ENCODE assay signal across 7 cellular contexts in genomic region chr19:48715276-48715675, GRCh38. TPM values are rescaled to one million over a fixed set of nuclear protein-coding genes. Genes with fewer than 3 reads are reported as not detected.
A peak's percentile ranks its signal among the peaks of the same experiment; 100 is the strongest.
DNase-seq lines count a peak whose midpoint lies in the region; ATAC-seq and TF ChIP-seq lines count a peak whose summit lies in the region.
"Had no signal": no experiment of that assay in that cellular context is flagged by ENCODE, and none has a peak within 500 bp of the region (broad histone marks: within the 10 kb centered on the region; RNA-seq: fewer than 3 reads in every experiment).

No MANE protein-coding gene starts in this region.

- WGBS in endodermal cell (ENCODE audit: insufficient coverage in 1 of 2, insufficient read length in 1 of 2), 2 experiments: 90 to 93% methylated on average over 6 to 13 of the region's 13 CpGs

- no peaks in the 10 kb centered on the region for H3K4me1 ChIP-seq in endodermal cell (ENCODE audit: control insufficient read depth, insufficient read depth, low read length)

- DNase-seq in DMS 273 (lab: John Stamatoyannopoulos, UW; ENCODE audit: unreplicated experiment) (peak; percentile 68), DMS 273 treated with DMSO at 0.1 percent for 48 hours (lab: John Stamatoyannopoulos, UW) (no peak), endodermal cell (peak; percentile 53)
- no peak for DNase-seq in stimulated activated naive B cell treated with anti-CD40 and anti-IgM and Interleukin-4, amounts not matched to agents 10 μg/mL and 1 μg/mL and 100 μg/mL, for 72 hours
- no peak for DNase-seq in stimulated activated CD4-positive, alpha-beta T cell treated with anti-CD3 and anti-CD28 coated beads, Interleukin-2, amount 100 ng/mL, for 24 hours

- H3K36me3 ChIP-seq in endodermal cell (ENCODE audit: control insufficient read depth, insufficient read depth, low read length): no peaks in the 10 kb centered on the region

- TF ChIP-seq CTCF in endodermal cell (conservative IDR thresholded peaks at IDR 0.05): no peak

- no peak for ATAC-seq in stimulated activated naive B cell treated with anti-CD40 and anti-IgM and Interleukin-4, amounts not matched to agents 10 μg/mL and 1 μg/mL and 100 μg/mL, for 72 hours (replicated peaks)
- no peak for ATAC-seq in GM21381 (IDR thresholded peaks at IDR 0.05; ENCODE audit: unreplicated experiment)

- no peak overlapping the region for H3K9ac ChIP-seq in endodermal cell (ENCODE audit: extremely low read depth, low read length, poor library complexity, severe bottlenecking)

- H3K9me3 ChIP-seq in endodermal cell (ENCODE audit: control insufficient read depth, low read length): peaks cover 4% of the 10 kb centered on the region

- peaks cover 7% of the 10 kb centered on the region for H3K9me3 Mint-ChIP-seq in endodermal cell
- H3K9me3 Mint-ChIP-seq in stimulated activated naive B cell treated with anti-CD40 and anti-IgM and Interleukin-4, amounts not matched to agents 10 μg/mL and 1 μg/mL and 100 μg/mL, for 72 hours: peaks cover 0 to 1% of the 10 kb centered on the region in 2 donors

- H3K27ac ChIP-seq in endodermal cell (ENCODE audit: low read depth, low read length): no peak overlapping the region

- H3K27ac Mint-ChIP-seq in endodermal cell: no peak overlapping the region
- H3K27ac Mint-ChIP-seq in stimulated activated naive B cell treated with anti-CD40 and anti-IgM and Interleukin-4, amounts not matched to agents 10 μg/mL and 1 μg/mL and 100 μg/mL, for 72 hours: no peak overlapping the region

- H3K4me3 ChIP-seq in endodermal cell (ENCODE audit: low read length): peak overlapping the region; percentile 89

- peaks cover 8% of the 10 kb centered on the region for H3K36me3 Mint-ChIP-seq in endodermal cell (ENCODE audit: low read depth)
- H3K36me3 Mint-ChIP-seq in stimulated activated naive B cell treated with anti-CD40 and anti-IgM and Interleukin-4, amounts not matched to agents 10 μg/mL and 1 μg/mL and 100 μg/mL, for 72 hours: peaks cover 0 to 9% of the 10 kb centered on the region in 2 donors

- peak overlapping the region; percentile 75 for H3K4me3 Mint-ChIP-seq in endodermal cell
- peak overlapping the region; percentile 85 to 88 for H3K4me3 Mint-ChIP-seq in stimulated activated naive B cell treated with anti-CD40 and anti-IgM and Interleukin-4, amounts not matched to agents 10 μg/mL and 1 μg/mL and 100 μg/mL, for 72 hours

- peaks cover 24% of the 10 kb centered on the region for H3K4me1 Mint-ChIP-seq in endodermal cell
- H3K4me1 Mint-ChIP-seq in stimulated activated naive B cell treated with anti-CD40 and anti-IgM and Interleukin-4, amounts not matched to agents 10 μg/mL and 1 μg/mL and 100 μg/mL, for 72 hours: peaks cover 10 to 28% of the 10 kb centered on the region in 2 donors

- H3K27me3 Mint-ChIP-seq in endodermal cell (ENCODE audit: insufficient read depth): peaks cover 2% of the 10 kb centered on the region
- no peaks in the 10 kb centered on the region for H3K27me3 Mint-ChIP-seq in stimulated activated naive B cell treated with anti-CD40 and anti-IgM and Interleukin-4, amounts not matched to agents 10 μg/mL and 1 μg/mL and 100 μg/mL, for 72 hours

- no peaks in the 10 kb centered on the region for H3K27me3 ChIP-seq in endodermal cell (ENCODE audit: control insufficient read depth, insufficient read depth, low read length, poor library complexity, severe bottlenecking)

RNA-seq across cellular contexts. Expression of gene MAMSTR, which starts 4.2 kb away (rescaled TPM):
- total RNA-seq in endodermal cell: 1 to 10 TPM; 1.9 to 2.3 TPM
- polyA plus RNA-seq in endodermal cell (2013, experiment 1 of 2): 2.0 TPM
- polyA plus RNA-seq in endodermal cell (2013, experiment 2 of 2): 1.2 TPM

RNA-seq across cellular contexts. Expression of gene FUT2, which starts 19.5 kb away (rescaled TPM):
- total RNA-seq in endodermal cell: 10 to 100 TPM in 1 of 2 donors, 1 to 10 TPM in 1; 5.8 to 11.0 TPM
- 2.3 TPM for polyA plus RNA-seq in endodermal cell (2013, experiment 1 of 2)
- 0.95 TPM for polyA plus RNA-seq in endodermal cell (2013, experiment 2 of 2)

RNA-seq across cellular contexts. Expression of gene RASIP1, which starts 25.1 kb away (rescaled TPM):
- total RNA-seq in endodermal cell: 1 to 10 TPM; 3.4 to 5.2 TPM
- 1.6 TPM for polyA plus RNA-seq in endodermal cell (2013, experiment 1 of 2)
- 0.99 TPM for polyA plus RNA-seq in endodermal cell (2013, experiment 2 of 2)

RNA-seq across cellular contexts. Expression of gene IZUMO1, which starts 31.4 kb away (rescaled TPM):
- under 1 TPM; 0.22 to 0.80 TPM for total RNA-seq in endodermal cell
- polyA plus RNA-seq in endodermal cell (2013, experiment 1 of 2): 0.21 TPM
- polyA plus RNA-seq in endodermal cell (2013, experiment 2 of 2): not detected
- polyA plus RNA-seq: liver had no signal

RNA-seq across cellular contexts. Expression of gene FUT1, which starts 37.2 kb away (rescaled TPM):
- 1 to 10 TPM; 5.4 to 6.3 TPM for total RNA-seq in endodermal cell
- 0.93 TPM for polyA plus RNA-seq in endodermal cell (2013, experiment 1 of 2)
- polyA plus RNA-seq in endodermal cell (2013, experiment 2 of 2): 0.46 TPM

Comparison
In these comparisons a context has a peak if more than half of its experiments do, and no peak if none do; other contexts are left out.
1. DNase-seq: peak in DMS 273 (single experiment) and endodermal cell (single experiment); none in DMS 273 treated with DMSO at 0.1 percent for 48 hours (single experiment), stimulated activated naive B cell treated with anti-CD40 and anti-IgM and Interleukin-4, amounts not matched to agents 10 μg/mL and 1 μg/mL and 100 μg/mL, for 72 hours (single experiment) and stimulated activated CD4-positive, alpha-beta T cell treated with anti-CD3 and anti-CD28 coated beads, Interleukin-2, amount 100 ng/mL, for 24 hours (0 of 2).